ENCODE assay signal across 1 cellular context in genomic region chr7:142108728-142109505, GRCh38.
TF ChIP-seq lines count a peak whose summit lies in the region.

No MANE protein-coding gene starts in this region.

TF ChIP-seq in H1, 55 proteins besides CTCF, POLR2A, EP300 and RAD21 (continued from another document):
- TF ChIP-seq MAFK (IDR thresholded peaks at IDR 0.05; ENCODE audit: low read depth, low read length), result no peak
- TF ChIP-seq FOSL1 (IDR thresholded peaks at IDR 0.05; ENCODE audit: insufficient read depth, low read depth, low read length), result no peak
- no peak for TF ChIP-seq ATF3 (IDR thresholded peaks at IDR 0.05; ENCODE audit: insufficient read depth, low read depth, low read length)
- no peak for TF ChIP-seq NANOG (IDR thresholded peaks at IDR 0.05; ENCODE audit: insufficient read depth, low read depth, low read length, poor library complexity, severe bottlenecking)
- no peak for TF ChIP-seq SUZ12 (IDR thresholded peaks at IDR 0.05; ENCODE audit: low read length)
- no peak for TF ChIP-seq JUND (IDR thresholded peaks at IDR 0.05; ENCODE audit: low read length)
- TF ChIP-seq SP1 (IDR thresholded peaks at IDR 0.05; ENCODE audit: low read depth, low read length), result no peak
- TF ChIP-seq GTF2F1 (IDR thresholded peaks at IDR 0.05; ENCODE audit: borderline replicate concordance, low read depth, low read length), result no peak
- TF ChIP-seq CHD1 (IDR thresholded peaks at IDR 0.05; ENCODE audit: low read depth, low read length), result no peak
- no peak for TF ChIP-seq EZH2 (IDR thresholded peaks at IDR 0.05; ENCODE audit: low read depth, low read length, severe bottlenecking)
- no peak for TF ChIP-seq TEAD4 (IDR thresholded peaks at IDR 0.05; ENCODE audit: low read depth, low read length)
TF ChIP-seq in H1: peak in this region for 0.
